ENCODE assay signal across 1 cellular context in the genomic region with DNA sequence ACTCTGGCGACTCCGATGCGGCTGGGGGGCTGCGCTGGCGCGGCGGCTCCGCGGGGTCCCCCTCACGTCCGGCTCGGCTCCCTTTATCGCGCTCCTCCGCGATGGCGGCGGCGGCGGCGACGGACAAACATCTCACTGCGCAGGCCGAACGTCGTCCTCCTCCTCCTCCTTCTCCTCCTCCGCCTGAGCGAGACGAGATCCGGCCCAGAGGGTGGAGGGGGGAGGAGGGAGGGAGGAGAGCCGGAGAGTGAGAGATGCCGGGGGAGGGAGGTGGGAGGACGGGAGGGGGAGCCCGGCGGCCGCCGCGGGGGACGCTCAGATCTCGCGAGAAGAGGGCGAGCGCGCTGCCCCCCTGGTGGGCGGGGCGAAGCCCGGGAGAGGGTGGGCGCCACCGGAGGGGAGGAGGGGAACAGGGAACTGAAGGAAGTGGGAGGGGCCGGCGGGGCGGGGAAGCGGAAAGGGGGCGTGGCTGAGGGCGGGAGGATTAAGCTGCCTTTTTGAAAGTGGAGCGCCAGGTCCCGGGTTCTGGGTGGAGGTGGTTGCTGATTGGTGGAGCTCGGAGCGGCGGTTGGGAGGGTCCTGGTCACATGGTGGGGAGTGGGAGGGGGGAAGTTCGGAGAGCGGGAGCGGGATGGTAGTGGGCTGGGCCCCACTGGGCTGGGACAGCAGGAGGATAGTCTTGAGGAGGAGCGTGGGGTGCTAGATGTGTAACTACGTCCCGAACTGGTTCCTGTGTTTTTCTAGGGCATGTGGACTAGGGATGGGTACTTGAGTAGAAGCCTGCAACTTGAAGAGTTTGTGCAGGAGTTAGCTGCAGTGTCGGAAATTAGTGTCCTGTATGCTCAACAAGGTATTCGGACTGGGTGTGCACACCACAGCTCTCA.
TF ChIP-seq lines count a peak whose summit lies in the region.

A gene (minus strand): TSS at position 159 of the 884 bp plus-strand sequence. CDS start 354 bp downstream, outside the sequence.

TF ChIP-seq in HepG2, 621 proteins besides CTCF, POLR2A, EP300 and RAD21 (continued from another document and continues in another):
- TF ChIP-seq, protein P1, sequence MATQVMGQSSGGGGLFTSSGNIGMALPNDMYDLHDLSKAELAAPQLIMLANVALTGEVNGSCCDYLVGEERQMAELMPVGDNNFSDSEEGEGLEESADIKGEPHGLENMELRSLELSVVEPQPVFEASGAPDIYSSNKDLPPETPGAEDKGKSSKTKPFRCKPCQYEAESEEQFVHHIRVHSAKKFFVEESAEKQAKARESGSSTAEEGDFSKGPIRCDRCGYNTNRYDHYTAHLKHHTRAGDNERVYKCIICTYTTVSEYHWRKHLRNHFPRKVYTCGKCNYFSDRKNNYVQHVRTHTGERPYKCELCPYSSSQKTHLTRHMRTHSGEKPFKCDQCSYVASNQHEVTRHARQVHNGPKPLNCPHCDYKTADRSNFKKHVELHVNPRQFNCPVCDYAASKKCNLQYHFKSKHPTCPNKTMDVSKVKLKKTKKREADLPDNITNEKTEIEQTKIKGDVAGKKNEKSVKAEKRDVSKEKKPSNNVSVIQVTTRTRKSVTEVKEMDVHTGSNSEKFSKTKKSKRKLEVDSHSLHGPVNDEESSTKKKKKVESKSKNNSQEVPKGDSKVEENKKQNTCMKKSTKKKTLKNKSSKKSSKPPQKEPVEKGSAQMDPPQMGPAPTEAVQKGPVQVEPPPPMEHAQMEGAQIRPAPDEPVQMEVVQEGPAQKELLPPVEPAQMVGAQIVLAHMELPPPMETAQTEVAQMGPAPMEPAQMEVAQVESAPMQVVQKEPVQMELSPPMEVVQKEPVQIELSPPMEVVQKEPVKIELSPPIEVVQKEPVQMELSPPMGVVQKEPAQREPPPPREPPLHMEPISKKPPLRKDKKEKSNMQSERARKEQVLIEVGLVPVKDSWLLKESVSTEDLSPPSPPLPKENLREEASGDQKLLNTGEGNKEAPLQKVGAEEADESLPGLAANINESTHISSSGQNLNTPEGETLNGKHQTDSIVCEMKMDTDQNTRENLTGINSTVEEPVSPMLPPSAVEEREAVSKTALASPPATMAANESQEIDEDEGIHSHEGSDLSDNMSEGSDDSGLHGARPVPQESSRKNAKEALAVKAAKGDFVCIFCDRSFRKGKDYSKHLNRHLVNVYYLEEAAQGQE (IDR thresholded peaks at IDR 0.05; ENCODE audit: borderline replicate concordance in 1 of 2, low read depth in 1 of 2, low read length in 2 of 2) = peak in 1 of 2 experiments; percentile 56; a peak in 1 of 4 replicates
- TF ChIP-seq ZBTB20 (CRISPR knock-in tag; IDR thresholded peaks at IDR 0.05; ENCODE audit: borderline replicate concordance, low read depth) (peak; percentile 39; the same call in 1 of the 2 replicates), CBX2 (IDR thresholded peaks at IDR 0.05; ENCODE audit: low read depth, low read length) (peak; percentile 2; the same call in 1 of the 2 replicates), CBX2 (CRISPR knock-in tag; IDR thresholded peaks at IDR 0.05; ENCODE audit: low read depth) (no peak), ZNF558 (CRISPR knock-in tag; IDR thresholded peaks at IDR 0.05; ENCODE audit: borderline replicate concordance) (0 out of 2 replicates have a peak, but pooled peaks have one; percentile 79), CREB1 (IDR thresholded peaks at IDR 0.05) (no peak; the same call in 1 of the 2 replicates), CREB1 (CRISPR knock-in tag; IDR thresholded peaks at IDR 0.05) (0 out of 2 replicates have a peak, but pooled peaks have one; percentile 34), MZF1 (CRISPR knock-in tag; IDR thresholded peaks at IDR 0.05; ENCODE audit: borderline replicate concordance) (no peak), ZNF660 (CRISPR knock-in tag; IDR thresholded peaks at IDR 0.05; ENCODE audit: borderline replicate concordance, low read depth) (no peak), ZNF703 (CRISPR knock-in tag; IDR thresholded peaks at IDR 0.05; ENCODE audit: borderline replicate concordance) (no peak), ZFP90 (CRISPR knock-in tag; IDR thresholded peaks at IDR 0.05; ENCODE audit: borderline replicate concordance) (no peak; the same call in 1 of the 2 replicates), ZNF430 (CRISPR knock-in tag; IDR thresholded peaks at IDR 0.05) (peak; percentile 76; the same call in 1 of the 2 replicates), MAZ (IDR thresholded peaks at IDR 0.05; ENCODE audit: borderline replicate concordance, low read depth, low read length) (peak; percentile 100), MAZ (CRISPR knock-in tag; IDR thresholded peaks at IDR 0.05; ENCODE audit: low read depth) (peak; percentile 99), NR3C1 (CRISPR knock-in tag; IDR thresholded peaks at IDR 0.05) (no peak), GFI1 (CRISPR knock-in tag; IDR thresholded peaks at IDR 0.05; ENCODE audit: borderline replicate concordance) (no peak), ZNF674 (CRISPR knock-in tag; IDR thresholded peaks at IDR 0.05; ENCODE audit: low read depth) (no peak), SMAD1 (CRISPR knock-in tag; IDR thresholded peaks at IDR 0.05; ENCODE audit: borderline replicate concordance, low read depth) (no peak), ZNF777 (CRISPR knock-in tag; IDR thresholded peaks at IDR 0.05) (no peak), ZNF20 (CRISPR knock-in tag; IDR thresholded peaks at IDR 0.05) (no peak), SUZ12 (IDR thresholded peaks at IDR 0.05; ENCODE audit: low read depth, low read length) (no peak), KLF6 (CRISPR knock-in tag; IDR thresholded peaks at IDR 0.05) (no peak), PRPF4 (IDR thresholded peaks at IDR 0.05; ENCODE audit: low read depth, low read length, poor library complexity, severe bottlenecking) (no peak), DNMT3B (CRISPR knock-in tag; conservative IDR thresholded peaks at IDR 0.05) (no peak), TP53 (CRISPR knock-in tag; conservative IDR thresholded peaks at IDR 0.05) (no peak)
- TF ChIP-seq, protein P2, sequence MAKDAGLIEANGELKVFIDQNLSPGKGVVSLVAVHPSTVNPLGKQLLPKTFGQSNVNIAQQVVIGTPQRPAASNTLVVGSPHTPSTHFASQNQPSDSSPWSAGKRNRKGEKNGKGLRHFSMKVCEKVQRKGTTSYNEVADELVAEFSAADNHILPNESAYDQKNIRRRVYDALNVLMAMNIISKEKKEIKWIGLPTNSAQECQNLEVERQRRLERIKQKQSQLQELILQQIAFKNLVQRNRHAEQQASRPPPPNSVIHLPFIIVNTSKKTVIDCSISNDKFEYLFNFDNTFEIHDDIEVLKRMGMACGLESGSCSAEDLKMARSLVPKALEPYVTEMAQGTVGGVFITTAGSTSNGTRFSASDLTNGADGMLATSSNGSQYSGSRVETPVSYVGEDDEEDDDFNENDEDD (CRISPR knock-in tag; IDR thresholded peaks at IDR 0.05; ENCODE audit: borderline replicate concordance) = peak; percentile 89; the same call in 1 of the 2 replicates
- TF ChIP-seq, protein P3, sequence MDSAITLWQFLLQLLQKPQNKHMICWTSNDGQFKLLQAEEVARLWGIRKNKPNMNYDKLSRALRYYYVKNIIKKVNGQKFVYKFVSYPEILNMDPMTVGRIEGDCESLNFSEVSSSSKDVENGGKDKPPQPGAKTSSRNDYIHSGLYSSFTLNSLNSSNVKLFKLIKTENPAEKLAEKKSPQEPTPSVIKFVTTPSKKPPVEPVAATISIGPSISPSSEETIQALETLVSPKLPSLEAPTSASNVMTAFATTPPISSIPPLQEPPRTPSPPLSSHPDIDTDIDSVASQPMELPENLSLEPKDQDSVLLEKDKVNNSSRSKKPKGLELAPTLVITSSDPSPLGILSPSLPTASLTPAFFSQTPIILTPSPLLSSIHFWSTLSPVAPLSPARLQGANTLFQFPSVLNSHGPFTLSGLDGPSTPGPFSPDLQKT (CRISPR knock-in tag; IDR thresholded peaks at IDR 0.05; ENCODE audit: borderline replicate concordance) = no peak
- TF ChIP-seq, protein P4, sequence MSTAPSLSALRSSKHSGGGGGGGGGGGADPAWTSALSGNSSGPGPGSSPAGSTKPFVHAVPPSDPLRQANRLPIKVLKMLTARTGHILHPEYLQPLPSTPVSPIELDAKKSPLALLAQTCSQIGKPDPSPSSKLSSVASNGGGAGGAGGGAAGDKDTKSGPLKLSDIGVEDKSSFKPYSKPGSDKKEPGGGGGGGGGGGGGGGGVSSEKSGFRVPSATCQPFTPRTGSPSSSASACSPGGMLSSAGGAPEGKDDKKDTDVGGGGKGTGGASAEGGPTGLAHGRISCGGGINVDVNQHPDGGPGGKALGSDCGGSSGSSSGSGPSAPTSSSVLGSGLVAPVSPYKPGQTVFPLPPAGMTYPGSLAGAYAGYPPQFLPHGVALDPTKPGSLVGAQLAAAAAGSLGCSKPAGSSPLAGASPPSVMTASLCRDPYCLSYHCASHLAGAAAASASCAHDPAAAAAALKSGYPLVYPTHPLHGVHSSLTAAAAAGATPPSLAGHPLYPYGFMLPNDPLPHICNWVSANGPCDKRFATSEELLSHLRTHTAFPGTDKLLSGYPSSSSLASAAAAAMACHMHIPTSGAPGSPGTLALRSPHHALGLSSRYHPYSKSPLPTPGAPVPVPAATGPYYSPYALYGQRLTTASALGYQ (CRISPR knock-in tag; IDR thresholded peaks at IDR 0.05) = no peak; the same call in 1 of the 2 replicates
- TF ChIP-seq, protein P5, sequence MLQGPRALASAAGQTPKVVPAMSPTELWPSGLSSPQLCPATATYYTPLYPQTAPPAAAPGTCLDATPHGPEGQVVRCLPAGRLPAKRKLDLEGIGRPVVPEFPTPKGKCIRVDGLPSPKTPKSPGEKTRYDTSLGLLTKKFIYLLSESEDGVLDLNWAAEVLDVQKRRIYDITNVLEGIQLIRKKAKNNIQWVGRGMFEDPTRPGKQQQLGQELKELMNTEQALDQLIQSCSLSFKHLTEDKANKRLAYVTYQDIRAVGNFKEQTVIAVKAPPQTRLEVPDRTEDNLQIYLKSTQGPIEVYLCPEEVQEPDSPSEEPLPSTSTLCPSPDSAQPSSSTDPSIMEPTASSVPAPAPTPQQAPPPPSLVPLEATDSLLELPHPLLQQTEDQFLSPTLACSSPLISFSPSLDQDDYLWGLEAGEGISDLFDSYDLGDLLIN (CRISPR knock-in tag; IDR thresholded peaks at IDR 0.05; ENCODE audit: borderline replicate concordance) = no peak
- TF ChIP-seq, protein P6, sequence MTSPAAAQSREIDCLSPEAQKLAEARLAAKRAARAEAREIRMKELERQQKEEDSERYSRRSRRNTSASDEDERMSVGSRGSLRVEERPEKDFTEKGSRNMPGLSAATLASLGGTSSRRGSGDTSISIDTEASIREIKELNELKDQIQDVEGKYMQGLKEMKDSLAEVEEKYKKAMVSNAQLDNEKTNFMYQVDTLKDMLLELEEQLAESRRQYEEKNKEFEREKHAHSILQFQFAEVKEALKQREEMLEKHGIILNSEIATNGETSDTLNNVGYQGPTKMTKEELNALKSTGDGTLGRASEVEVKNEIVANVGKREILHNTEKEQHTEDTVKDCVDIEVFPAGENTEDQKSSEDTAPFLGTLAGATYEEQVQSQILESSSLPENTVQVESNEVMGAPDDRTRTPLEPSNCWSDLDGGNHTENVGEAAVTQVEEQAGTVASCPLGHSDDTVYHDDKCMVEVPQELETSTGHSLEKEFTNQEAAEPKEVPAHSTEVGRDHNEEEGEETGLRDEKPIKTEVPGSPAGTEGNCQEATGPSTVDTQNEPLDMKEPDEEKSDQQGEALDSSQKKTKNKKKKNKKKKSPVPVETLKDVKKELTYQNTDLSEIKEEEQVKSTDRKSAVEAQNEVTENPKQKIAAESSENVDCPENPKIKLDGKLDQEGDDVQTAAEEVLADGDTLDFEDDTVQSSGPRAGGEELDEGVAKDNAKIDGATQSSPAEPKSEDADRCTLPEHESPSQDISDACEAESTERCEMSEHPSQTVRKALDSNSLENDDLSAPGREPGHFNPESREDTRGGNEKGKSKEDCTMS (CRISPR knock-in tag; conservative IDR thresholded peaks at IDR 0.05) = no peak
- TF ChIP-seq, protein P7, sequence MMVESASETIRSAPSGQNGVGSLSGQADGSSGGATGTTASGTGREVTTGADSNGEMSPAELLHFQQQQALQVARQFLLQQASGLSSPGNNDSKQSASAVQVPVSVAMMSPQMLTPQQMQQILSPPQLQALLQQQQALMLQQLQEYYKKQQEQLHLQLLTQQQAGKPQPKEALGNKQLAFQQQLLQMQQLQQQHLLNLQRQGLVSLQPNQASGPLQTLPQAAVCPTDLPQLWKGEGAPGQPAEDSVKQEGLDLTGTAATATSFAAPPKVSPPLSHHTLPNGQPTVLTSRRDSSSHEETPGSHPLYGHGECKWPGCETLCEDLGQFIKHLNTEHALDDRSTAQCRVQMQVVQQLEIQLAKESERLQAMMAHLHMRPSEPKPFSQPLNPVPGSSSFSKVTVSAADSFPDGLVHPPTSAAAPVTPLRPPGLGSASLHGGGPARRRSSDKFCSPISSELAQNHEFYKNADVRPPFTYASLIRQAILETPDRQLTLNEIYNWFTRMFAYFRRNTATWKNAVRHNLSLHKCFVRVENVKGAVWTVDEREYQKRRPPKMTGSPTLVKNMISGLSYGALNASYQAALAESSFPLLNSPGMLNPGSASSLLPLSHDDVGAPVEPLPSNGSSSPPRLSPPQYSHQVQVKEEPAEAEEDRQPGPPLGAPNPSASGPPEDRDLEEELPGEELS (CRISPR knock-in tag; IDR thresholded peaks at IDR 0.05) = no peak; the same call in 1 of the 2 replicates
- TF ChIP-seq, protein P8, sequence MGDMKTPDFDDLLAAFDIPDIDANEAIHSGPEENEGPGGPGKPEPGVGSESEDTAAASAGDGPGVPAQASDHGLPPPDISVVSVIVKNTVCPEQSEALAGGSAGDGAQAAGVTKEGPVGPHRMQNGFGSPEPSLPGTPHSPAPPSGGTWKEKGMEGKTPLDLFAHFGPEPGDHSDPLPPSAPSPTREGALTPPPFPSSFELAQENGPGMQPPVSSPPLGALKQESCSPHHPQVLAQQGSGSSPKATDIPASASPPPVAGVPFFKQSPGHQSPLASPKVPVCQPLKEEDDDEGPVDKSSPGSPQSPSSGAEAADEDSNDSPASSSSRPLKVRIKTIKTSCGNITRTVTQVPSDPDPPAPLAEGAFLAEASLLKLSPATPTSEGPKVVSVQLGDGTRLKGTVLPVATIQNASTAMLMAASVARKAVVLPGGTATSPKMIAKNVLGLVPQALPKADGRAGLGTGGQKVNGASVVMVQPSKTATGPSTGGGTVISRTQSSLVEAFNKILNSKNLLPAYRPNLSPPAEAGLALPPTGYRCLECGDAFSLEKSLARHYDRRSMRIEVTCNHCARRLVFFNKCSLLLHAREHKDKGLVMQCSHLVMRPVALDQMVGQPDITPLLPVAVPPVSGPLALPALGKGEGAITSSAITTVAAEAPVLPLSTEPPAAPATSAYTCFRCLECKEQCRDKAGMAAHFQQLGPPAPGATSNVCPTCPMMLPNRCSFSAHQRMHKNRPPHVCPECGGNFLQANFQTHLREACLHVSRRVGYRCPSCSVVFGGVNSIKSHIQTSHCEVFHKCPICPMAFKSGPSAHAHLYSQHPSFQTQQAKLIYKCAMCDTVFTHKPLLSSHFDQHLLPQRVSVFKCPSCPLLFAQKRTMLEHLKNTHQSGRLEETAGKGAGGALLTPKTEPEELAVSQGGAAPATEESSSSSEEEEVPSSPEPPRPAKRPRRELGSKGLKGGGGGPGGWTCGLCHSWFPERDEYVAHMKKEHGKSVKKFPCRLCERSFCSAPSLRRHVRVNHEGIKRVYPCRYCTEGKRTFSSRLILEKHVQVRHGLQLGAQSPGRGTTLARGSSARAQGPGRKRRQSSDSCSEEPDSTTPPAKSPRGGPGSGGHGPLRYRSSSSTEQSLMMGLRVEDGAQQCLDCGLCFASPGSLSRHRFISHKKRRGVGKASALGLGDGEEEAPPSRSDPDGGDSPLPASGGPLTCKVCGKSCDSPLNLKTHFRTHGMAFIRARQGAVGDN (CRISPR knock-in tag; IDR thresholded peaks at IDR 0.05) = peak; percentile 73
- TF ChIP-seq, protein P9, sequence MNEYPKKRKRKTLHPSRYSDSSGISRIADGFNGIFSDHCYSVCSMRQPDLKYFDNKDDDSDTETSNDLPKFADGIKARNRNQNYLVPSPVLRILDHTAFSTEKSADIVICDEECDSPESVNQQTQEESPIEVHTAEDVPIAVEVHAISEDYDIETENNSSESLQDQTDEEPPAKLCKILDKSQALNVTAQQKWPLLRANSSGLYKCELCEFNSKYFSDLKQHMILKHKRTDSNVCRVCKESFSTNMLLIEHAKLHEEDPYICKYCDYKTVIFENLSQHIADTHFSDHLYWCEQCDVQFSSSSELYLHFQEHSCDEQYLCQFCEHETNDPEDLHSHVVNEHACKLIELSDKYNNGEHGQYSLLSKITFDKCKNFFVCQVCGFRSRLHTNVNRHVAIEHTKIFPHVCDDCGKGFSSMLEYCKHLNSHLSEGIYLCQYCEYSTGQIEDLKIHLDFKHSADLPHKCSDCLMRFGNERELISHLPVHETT (CRISPR knock-in tag; conservative IDR thresholded peaks at IDR 0.05) = peak; percentile 78; the same call in 1 of the 2 replicates
